In the genomic region with DNA sequence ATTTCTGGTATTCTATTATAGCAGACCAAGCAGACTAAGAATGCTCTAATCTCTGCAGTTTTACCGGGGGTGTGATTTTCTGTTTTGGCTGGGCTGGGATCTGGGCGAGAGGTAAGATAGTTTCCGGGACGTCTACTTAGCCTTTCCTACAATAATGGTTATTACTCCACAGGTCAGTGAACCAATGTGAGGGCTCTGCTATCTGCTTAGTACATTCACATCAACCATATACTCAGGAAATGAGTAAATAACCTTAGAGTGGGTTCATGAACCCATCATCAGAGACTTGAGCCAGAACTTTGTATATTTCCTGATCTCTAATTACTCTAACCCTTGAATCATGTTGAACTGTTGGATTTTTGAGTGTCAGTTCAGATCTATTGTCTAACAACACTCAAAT, we compare ENCODE assay signal across 6 cellular contexts.
"Had no signal": no experiment of that assay in that cellular context is flagged by ENCODE, and none has a peak within 500 bp of the region (broad histone marks: within the 10 kb centered on the region; RNA-seq: fewer than 3 reads in every experiment).

No MANE protein-coding gene starts in this region.

- DNase-seq: GM23248, GOT3, H7, HFFc6, KBM-7 had no signal

- FAIRE-seq: HepG2 had no signal
